27 cellular contexts compared by ENCODE assay signal in genomic region chr15:40463279-40463678, GRCh38.
"Had no signal": no experiment of that assay in that cellular context is flagged by ENCODE, and none has a peak within 500 bp of the region (broad histone marks: within the 10 kb centered on the region; RNA-seq: fewer than 3 reads in every experiment).

No MANE protein-coding gene starts in this region.

- H3K4me1 ChIP-seq: gastrocnemius medialis, heart right ventricle had no signal

- H3K4me1 Mint-ChIP-seq: endodermal cell had no signal

- FAIRE-seq: colon, endometrium, islet of Langerhans, keratinocyte had no signal

- H3K4me3 Mint-ChIP-seq: dendritic cell treated with granulocyte-macrophage colony-stimulating factor and Interleukin-4, amounts not matched to agents 40 ng/mL and 50 ng/mL, for 4 days; effector memory CD8-positive, alpha-beta T cell; endodermal cell; mesothelial cell of epicardium had no signal

- H3K27ac Mint-ChIP-seq: dendritic cell treated with granulocyte-macrophage colony-stimulating factor and Interleukin-4, amounts not matched to agents 40 ng/mL and 50 ng/mL, for 4 days; effector memory CD8-positive, alpha-beta T cell; endodermal cell; mesothelial cell of epicardium had no signal

- H3K27me3 Mint-ChIP-seq: dendritic cell treated with granulocyte-macrophage colony-stimulating factor and Interleukin-4, amounts not matched to agents 40 ng/mL and 50 ng/mL, for 4 days; effector memory CD8-positive, alpha-beta T cell had no signal

- H3K27me3 ChIP-seq: esophagus squamous epithelium, gastrocnemius medialis, heart right ventricle, left lung had no signal

- H3K4me3 ChIP-seq: esophagus squamous epithelium, gastrocnemius medialis, heart right ventricle, left lung, lower lobe of right lung, mucosa of descending colon had no signal

- H3K9me3 Mint-ChIP-seq: dendritic cell treated with granulocyte-macrophage colony-stimulating factor and Interleukin-4, amounts not matched to agents 40 ng/mL and 50 ng/mL, for 4 days; effector memory CD8-positive, alpha-beta T cell; endodermal cell; mesothelial cell of epicardium had no signal

- H3K9me3 ChIP-seq: esophagus squamous epithelium, gastrocnemius medialis, heart right ventricle, left lung, lower lobe of right lung, mucosa of descending colon had no signal

- DNase-seq: cortex of kidney; effector CD8-positive, alpha-beta T cell; effector memory CD8-positive, alpha-beta T cell; endodermal cell; erythroblast; esophagus squamous epithelium; foreskin fibroblast; foreskin melanocyte; gastrocnemius medialis; glutamatergic neuron; head of caudate nucleus; heart right ventricle; hippocampal formation; left cardiac atrium; left ventricle myocardium superior; lower lobe of right lung; mesenchymal stem cell; mucosa of descending colon had no signal

- H3K27ac ChIP-seq: epithelial cell of prostate, esophagus squamous epithelium, gastrocnemius medialis, heart right ventricle, left lung, lower lobe of right lung had no signal

- ATAC-seq: effector memory CD8-positive, alpha-beta T cell; esophagus mucosa; gastrocnemius medialis; heart right ventricle; left cardiac atrium; left lung; left ventricle myocardium superior; lower lobe of right lung; mucosa of descending colon had no signal
